In genomic region chr1:205983925-205984725, GRCh38 we compare ENCODE assay signal across 1 cellular context.
TF ChIP-seq lines count a peak whose summit lies in the region.

No MANE protein-coding gene starts in this region.

TF ChIP-seq in endothelial cell of umbilical vein, 7 proteins besides CTCF, POLR2A, EP300 and RAD21:
- TF ChIP-seq POLR2AphosphoS5 (IDR thresholded peaks at IDR 0.05; ENCODE audit: insufficient read depth, low read depth, low read length) = no peak
- TF ChIP-seq EZH2 (IDR thresholded peaks at IDR 0.05; ENCODE audit: borderline replicate concordance, low read depth, low read length, severe bottlenecking) = no peak
- no peak for TF ChIP-seq GATA2 (IDR thresholded peaks at IDR 0.05; ENCODE audit: insufficient read depth, insufficient read length, low read depth, low read length)
- TF ChIP-seq MAX (IDR thresholded peaks at IDR 0.05; ENCODE audit: insufficient read depth, insufficient read length) = no peak
- no peak for TF ChIP-seq MYC (IDR thresholded peaks at IDR 0.05; ENCODE audit: low read depth, low read length)
- TF ChIP-seq FOS (IDR thresholded peaks at IDR 0.05; ENCODE audit: borderline replicate concordance, insufficient read depth, low read length) = no peak
- no peak for TF ChIP-seq JUN (IDR thresholded peaks at IDR 0.05; ENCODE audit: borderline replicate concordance, insufficient read depth, insufficient read length, low read depth)
